Comparison of ENCODE assay signal across 11 cellular contexts in the genomic region with DNA sequence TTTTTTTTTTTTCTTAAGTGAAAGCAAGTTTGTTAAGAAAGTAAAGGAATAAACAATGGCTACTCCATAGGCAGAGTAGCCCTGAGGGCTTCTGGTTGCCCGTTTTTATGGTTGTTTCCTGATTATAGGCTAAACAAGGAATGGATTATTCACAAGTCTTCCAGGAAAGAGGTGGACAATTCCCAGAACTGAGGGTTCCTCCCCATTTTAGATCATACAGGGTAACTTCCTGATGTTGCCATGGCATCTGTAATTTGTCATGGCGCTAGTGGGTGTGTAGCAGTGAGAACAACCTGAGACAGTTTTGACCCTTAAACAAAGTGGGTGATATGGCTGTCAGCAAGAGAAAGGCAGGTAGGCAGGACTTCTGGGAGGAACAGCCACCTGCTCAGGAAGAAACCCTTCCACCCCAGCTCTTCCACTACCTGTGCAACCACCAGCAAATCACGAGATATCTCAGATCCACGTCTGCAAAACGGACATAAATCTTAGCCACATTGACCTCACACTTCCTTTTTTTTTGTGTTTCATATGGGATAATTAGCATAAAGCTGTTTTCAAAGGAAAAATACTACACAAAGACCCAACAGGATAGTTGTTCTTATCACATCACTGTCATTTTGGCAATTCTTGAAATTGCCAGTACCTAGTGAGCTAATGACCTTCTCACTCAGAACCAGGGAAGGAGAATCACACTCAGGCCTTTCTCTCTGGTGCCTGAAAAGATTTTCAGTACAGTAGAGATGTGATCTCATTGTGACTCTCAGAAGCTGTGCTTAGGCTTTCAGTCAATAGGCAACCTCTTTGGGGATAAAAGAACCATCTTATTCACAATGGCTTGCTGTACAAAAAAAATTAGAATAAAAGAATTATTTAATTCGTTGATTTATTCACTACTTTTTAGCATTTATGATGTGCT. TPM values are rescaled to one million over a fixed set of nuclear protein-coding genes. Genes with fewer than 3 reads are reported as not detected.
DNase-seq lines count a peak whose midpoint lies in the region; ATAC-seq and TF ChIP-seq lines count a peak whose summit lies in the region.
"Had no signal": no experiment of that assay in that cellular context is flagged by ENCODE, and none has a peak within 500 bp of the region (broad histone marks: within the 10 kb centered on the region; RNA-seq: fewer than 3 reads in every experiment).

No MANE protein-coding gene starts in this region.

- ATAC-seq in GM18502 (IDR thresholded peaks at IDR 0.05; ENCODE audit: poor library complexity, unreplicated experiment) (peak; percentile 40), GM21529 (IDR thresholded peaks at IDR 0.05; ENCODE audit: unreplicated experiment) (peak; percentile 33), HG03558 (IDR thresholded peaks at IDR 0.05; ENCODE audit: extremely low read depth, unreplicated experiment) (peak; percentile 15), Right ventricle myocardium superior (ENCODE audit: poor library complexity) (no peak)

- H3K27me3 ChIP-seq in colonic mucosa, result no peaks in the 10 kb centered on the region

- H3K4me3 ChIP-seq in colonic mucosa, result no peak overlapping the region

- DNase-seq in colonic mucosa, result peak; percentile 25
- no peak for DNase-seq in hepatic stellate cell (ENCODE audit: low spot score)
- no peak for DNase-seq in Right ventricle myocardium superior
- DNase-seq in NCI-H146 (lab: John Stamatoyannopoulos, UW), result no peak
- no peak for DNase-seq in NCI-H1105 (lab: John Stamatoyannopoulos, UW)
- DNase-seq: HCEC 1CT, posterior cingulate gyrus had no signal

- peak overlapping the region; percentile 23 for H3K27ac ChIP-seq in colonic mucosa
- H3K27ac ChIP-seq: epithelial cell of prostate had no signal

- peaks cover 7% of the 10 kb centered on the region for H3K4me1 ChIP-seq in colonic mucosa

- intact Hi-C loops in colonic mucosa (cut with DNase I), result no loop called here
- intact Hi-C loops in Right ventricle myocardium superior (cut with DNase I), result loop anchor here (10.0 kb wide), 1 partner anchor 108 kb away; no protein-coding TSS in a partner anchor

- H3K9me3 ChIP-seq in colonic mucosa, result no peaks in the 10 kb centered on the region

- H3K36me3 ChIP-seq in colonic mucosa, result no peaks in the 10 kb centered on the region

- no peak for TF ChIP-seq CTCF in colonic mucosa (IDR thresholded peaks at IDR 0.05)

- H3K9ac ChIP-seq in colonic mucosa (ENCODE audit: low read depth in 2 of 2, low read length in 2 of 2), result no peak overlapping the region

RNA-seq across cellular contexts. Expression of a gene that starts 34.9 kb away (rescaled TPM):
- total RNA-seq in colonic mucosa, result 1 to 10 TPM; 2.8 to 8.1 TPM
- total RNA-seq in Right ventricle myocardium superior, result 4.5 TPM
